14 cellular contexts compared by ENCODE assay signal in the genomic region with DNA sequence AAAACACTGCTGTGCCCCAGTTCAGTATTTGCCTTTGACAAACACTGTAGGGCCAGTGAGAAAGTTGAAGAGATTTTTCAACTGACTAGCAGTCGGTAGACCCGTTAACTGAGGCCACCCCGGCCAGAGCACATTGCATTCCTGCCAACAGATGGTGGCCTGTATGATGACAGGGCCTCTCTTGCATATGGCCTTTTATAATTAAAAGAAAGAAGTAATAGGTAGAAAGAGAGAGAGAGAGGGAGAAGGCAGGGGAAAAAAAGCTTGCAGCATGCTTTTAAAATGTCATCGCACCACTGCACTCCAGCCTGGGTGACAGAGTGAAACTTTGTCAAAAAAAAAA. TPM values are rescaled to one million over a fixed set of nuclear protein-coding genes. Genes with fewer than 3 reads are reported as not detected.
DNase-seq lines count a peak whose midpoint lies in the region; ATAC-seq and TF ChIP-seq lines count a peak whose summit lies in the region.
"Had no signal": no experiment of that assay in that cellular context is flagged by ENCODE, and none has a peak within 500 bp of the region (broad histone marks: within the 10 kb centered on the region; RNA-seq: fewer than 3 reads in every experiment).

No MANE protein-coding gene starts in this region.

- no peak overlapping the region for H3K14ac ChIP-seq in neuronal stem cell (ENCODE audit: low read length)

- H2BK15ac ChIP-seq in neuronal stem cell (ENCODE audit: low read length) = no peak overlapping the region

- no peak for ATAC-seq in T-helper 17 cell
- ATAC-seq: HCT116 had no signal

- H4K20me1 ChIP-seq in BLaER1 treated with 17β-estradiol and CSF1 and Interleukin-3, amounts not matched to agents 10 nM and 100 nM = peaks cover 0 to 18% (median 0%) of the 10 kb centered on the region in 11 experiments; a peak in 4 of 22 replicates
- H4K20me1 ChIP-seq in DOHH2 (ENCODE audit: control insufficient read depth, insufficient read depth, low read depth, low read length) = no peaks in the 10 kb centered on the region

- no peak overlapping the region for H2BK12ac ChIP-seq in neuronal stem cell (ENCODE audit: low read length)

- H3K27me3 ChIP-seq in BLaER1 treated with 17β-estradiol and CSF1 and Interleukin-3, amounts not matched to agents 10 nM and 100 nM = peaks cover 0 to 13% (median 0%) of the 10 kb centered on the region in 11 experiments; a peak in 8 of 22 replicates
- H3K27me3 ChIP-seq in DOHH2 (ENCODE audit: control insufficient read depth, low read length) (no peaks in the 10 kb centered on the region), neuronal stem cell (ENCODE audit: control insufficient read depth in 3 of 3, insufficient read depth in 3 of 3, low read depth in 1 of 3, low read length in 3 of 3) (no peaks in the 10 kb centered on the region), prostate gland (replicated peaks; ENCODE audit: insufficient read depth) (no peaks in the 10 kb centered on the region)

- H2BK5ac ChIP-seq in neuronal stem cell (ENCODE audit: low read length) = peak overlapping the region; percentile 16

- no peak overlapping the region for H3K23ac ChIP-seq in neuronal stem cell (ENCODE audit: low read depth, low read length, poor library complexity)

- peak overlapping the region in 3 of 11 experiments; percentile 60 to 93 (median 71); a peak in 4 of 22 replicates for H3K27ac ChIP-seq in BLaER1 treated with 17β-estradiol and CSF1 and Interleukin-3, amounts not matched to agents 10 nM and 100 nM
- H3K27ac ChIP-seq in DOHH2 (ENCODE audit: low read depth, low read length) (peak overlapping the region; percentile 46; the same call in 1 of the 2 replicates), neuronal stem cell (replicated peaks; ENCODE audit: low read length) (no peak overlapping the region), prostate gland (no peak overlapping the region)
- H3K27ac ChIP-seq: PC-9, SK-N-MC had no signal

- H2AFZ ChIP-seq in neuronal stem cell (ENCODE audit: low read length) = no peak overlapping the region
- H2AFZ ChIP-seq: PC-9 had no signal

- no peak overlapping the region for H3K4me3 Mint-ChIP-seq in T-helper 17 cell

- DNase-seq in T-helper 17 cell (no peak), neuronal stem cell (ENCODE audit: low spot score) (no peak), A172 (ENCODE audit: low spot score) (no peak), prostate gland (ENCODE audit: low spot score) (no peak), putamen (ENCODE audit: low spot score) (no peak)
- DNase-seq: NCI-H1048, NCI-H345, NCI-H526 treated with DMSO at 0.1 percent for 48 hours, PC-9 had no signal

- H4K8ac ChIP-seq in neuronal stem cell (ENCODE audit: low read depth, low read length) = no peak overlapping the region

- H4K91ac ChIP-seq in neuronal stem cell (ENCODE audit: low read depth, low read length, poor library complexity) = no peak overlapping the region

- H3K4me2 ChIP-seq in BLaER1 treated with 17β-estradiol and CSF1 and Interleukin-3, amounts not matched to agents 10 nM and 100 nM = peak overlapping the region in 8 of 11 experiments; percentile 78 to 100 (median 93); a peak in 16 of 22 replicates
- no peak overlapping the region for H3K4me2 ChIP-seq in DOHH2 (ENCODE audit: low read length)
- no peak overlapping the region for H3K4me2 ChIP-seq in neuronal stem cell (ENCODE audit: insufficient read depth, low read length, poor library complexity, severe bottlenecking)
- H3K4me2 ChIP-seq: PC-9 had no signal

- no peaks in the 10 kb centered on the region for H3K36me3 Mint-ChIP-seq in T-helper 17 cell (ENCODE audit: low read depth)
- H3K36me3 Mint-ChIP-seq: IgD-negative memory B cell had no signal

- H3K4me3 ChIP-seq in BLaER1 treated with 17β-estradiol and CSF1 and Interleukin-3, amounts not matched to agents 10 nM and 100 nM = no peak overlapping the region
- no peak overlapping the region for H3K4me3 ChIP-seq in DOHH2 (ENCODE audit: low read length)
- no peak overlapping the region for H3K4me3 ChIP-seq in neuronal stem cell (ENCODE audit: low read length in 2 of 2)
- H3K4me3 ChIP-seq in prostate gland = no peak overlapping the region
- H3K4me3 ChIP-seq: PC-9, SK-N-MC had no signal

- peak overlapping the region; percentile 67 for H3K27ac Mint-ChIP-seq in T-helper 17 cell
- H3K27ac Mint-ChIP-seq: IgD-negative memory B cell had no signal

- peaks cover 52 to 89% (median 84%) of the 10 kb centered on the region in 10 experiments for H3K4me1 ChIP-seq in BLaER1 treated with 17β-estradiol and CSF1 and Interleukin-3, amounts not matched to agents 10 nM and 100 nM
- peaks cover 86% of the 10 kb centered on the region for H3K4me1 ChIP-seq in DOHH2 (ENCODE audit: control insufficient read depth, low read length)
- H3K4me1 ChIP-seq in neuronal stem cell (ENCODE audit: control insufficient read depth in 2 of 2, insufficient read depth in 1 of 2, low read depth in 1 of 2, low read length in 2 of 2) = peaks cover 6 to 10% of the 10 kb centered on the region in 2 donors
- no peaks in the 10 kb centered on the region for H3K4me1 ChIP-seq in prostate gland (replicated peaks)

- H3K27me3 Mint-ChIP-seq in T-helper 17 cell = peaks cover 5% of the 10 kb centered on the region

- no peak overlapping the region for H2AK5ac ChIP-seq in neuronal stem cell (ENCODE audit: low read depth, low read length)

- H3K9me2 ChIP-seq in DOHH2 (replicated peaks; ENCODE audit: control insufficient read depth, low read length) = no peaks in the 10 kb centered on the region

- TF ChIP-seq CTCF in DOHH2 (IDR thresholded peaks at IDR 0.05; ENCODE audit: low read depth, low read length, poor library complexity, severe bottlenecking) (no peak), prostate gland (IDR thresholded peaks at IDR 0.05) (no peak)

- no peak overlapping the region for H3K9ac ChIP-seq in BLaER1 treated with 17β-estradiol and CSF1 and Interleukin-3, amounts not matched to agents 10 nM and 100 nM
- no peak overlapping the region for H3K9ac ChIP-seq in neuronal stem cell (ENCODE audit: low read depth, low read length, poor library complexity)

- no peak overlapping the region for H2BK120ac ChIP-seq in neuronal stem cell (ENCODE audit: low read depth, low read length)

- no peaks in the 10 kb centered on the region for H3K36me3 ChIP-seq in BLaER1 treated with 17β-estradiol and CSF1 and Interleukin-3, amounts not matched to agents 10 nM and 100 nM
- H3K36me3 ChIP-seq in DOHH2 (ENCODE audit: control insufficient read depth, low read length) = peaks cover 20% of the 10 kb centered on the region; the same call in 1 of the 2 replicates
- H3K36me3 ChIP-seq in neuronal stem cell (replicated peaks in 1 of 2; ENCODE audit: control insufficient read depth in 2 of 2, insufficient read depth in 2 of 2, low read length in 2 of 2) = no peaks in the 10 kb centered on the region
- no peaks in the 10 kb centered on the region for H3K36me3 ChIP-seq in prostate gland

- intact Hi-C loops in prostate gland (cut with DNase I) = no loop called here

- H3K79me2 ChIP-seq in DOHH2 (ENCODE audit: control insufficient read depth, low read length) = peaks cover 14% of the 10 kb centered on the region

- no CpG with 5 or more reads among the region's 4 CpGs for WGBS in neuronal stem cell (ENCODE audit: extremely low coverage in 2 of 2, insufficient read length in 2 of 2, insufficient replicate concordance in 1 of 2), 2 donors
- WGBS in prostate gland = 78% methylated on average over 4 of the region's 4 CpGs

- H3K79me1 ChIP-seq in neuronal stem cell (ENCODE audit: low read depth, low read length) = no peaks in the 10 kb centered on the region

- H3F3A ChIP-seq in DOHH2 (ENCODE audit: control insufficient read depth, insufficient read depth) = peaks cover 26% of the 10 kb centered on the region

- H3K4ac ChIP-seq in neuronal stem cell (ENCODE audit: low read length) = no peak overlapping the region

- H3K18ac ChIP-seq in neuronal stem cell (ENCODE audit: low read length) = no peak overlapping the region

- peaks cover 24% of the 10 kb centered on the region for H3K4me1 Mint-ChIP-seq in T-helper 17 cell

- H3K9me3 ChIP-seq in BLaER1 treated with 17β-estradiol and CSF1 and Interleukin-3, amounts not matched to agents 10 nM and 100 nM (replicated peaks in 1 of 11) = no peaks in the 10 kb centered on the region
- H3K9me3 ChIP-seq in DOHH2 (ENCODE audit: control insufficient read depth, insufficient read depth, low read length) (no peaks in the 10 kb centered on the region), T-helper 17 cell (ENCODE audit: control insufficient read depth, low read length, poor library complexity, severe bottlenecking) (no peaks in the 10 kb centered on the region), neuronal stem cell (replicated peaks in 1 of 2; ENCODE audit: control insufficient read depth in 2 of 2, insufficient read depth in 1 of 2, low read depth in 1 of 2, low read length in 2 of 2) (no peaks in the 10 kb centered on the region), prostate gland (no peaks in the 10 kb centered on the region)

- no peak for TF ChIP-seq POLR2A in prostate gland (IDR thresholded peaks at IDR 0.05)

RNA-seq across cellular contexts. Expression of a gene that starts 4.7 kb away (rescaled TPM):
- total RNA-seq in T-helper 17 cell (10 to 100 TPM; 13.5 to 16.4 TPM), prostate gland (10 to 100 TPM; 27.1 to 32.7 TPM)
- polyA plus RNA-seq in neuronal stem cell (2013, experiment 1 of 2) = 30.3 TPM
- polyA plus RNA-seq in neuronal stem cell (2013, experiment 2 of 2) = 30.5 TPM
- total RNA-seq in A172 (2014; rRNA removed; shearing (Covaris generic)) = 23.3 and 28.6 TPM in 2 replicates

RNA-seq across cellular contexts. Expression of a gene that starts 47.5 kb away (rescaled TPM):
- total RNA-seq in T-helper 17 cell (10 to 100 TPM; 14.9 to 15.3 TPM), prostate gland (10 to 100 TPM in 1 of 2 donors, 1 to 10 TPM in 1; 5.3 to 20.5 TPM)
- 6.6 TPM for polyA plus RNA-seq in neuronal stem cell (2013, experiment 1 of 2)
- polyA plus RNA-seq in neuronal stem cell (2013, experiment 2 of 2) = 7.4 TPM
- total RNA-seq in A172 (2014; rRNA removed; shearing (Covaris generic)) = 3.3 and 5.5 TPM in 2 replicates

RNA-seq across cellular contexts. Expression of a gene that starts 47.8 kb away (rescaled TPM):
- 10 to 100 TPM; 33.0 to 34.6 TPM for total RNA-seq in T-helper 17 cell
- 12.6 TPM for polyA plus RNA-seq in neuronal stem cell (2013, experiment 1 of 2)
- polyA plus RNA-seq in neuronal stem cell (2013, experiment 2 of 2) = 13.2 TPM
- 9.0 and 20.7 TPM in 2 replicates for total RNA-seq in A172 (2014; rRNA removed; shearing (Covaris generic))
- total RNA-seq in prostate gland = 10 to 100 TPM; 20.9 to 28.5 TPM

Comparison
In these comparisons a context has a peak if more than half of its experiments do, and no peak if none do; other contexts are left out.
1. H3K4me2 ChIP-seq: peak in BLaER1 treated with 17β-estradiol and CSF1 and Interleukin-3, amounts not matched to agents 10 nM and 100 nM (8 of 11); none in DOHH2 (single experiment) and neuronal stem cell (single experiment).